20 cellular contexts compared by ENCODE assay signal in genomic region chr17:68542698-68543463, GRCh38. TPM values are rescaled to one million over a fixed set of nuclear protein-coding genes. Genes with fewer than 3 reads are reported as not detected.
DNase-seq lines count a peak whose midpoint lies in the region; ATAC-seq and TF ChIP-seq lines count a peak whose summit lies in the region.
"Had no signal": no experiment of that assay in that cellular context is flagged by ENCODE, and none has a peak within 500 bp of the region (broad histone marks: within the 10 kb centered on the region; RNA-seq: fewer than 3 reads in every experiment).

No MANE protein-coding gene starts in this region.

- BruUV-seq in Calu3 (replicated peaks; lab: Mats Ljungman, UMichigan), result no TSS peak

- H4K20me1 ChIP-seq in hepatocyte (ENCODE audit: insufficient read depth, poor library complexity, severe bottlenecking), result no peaks in the 10 kb centered on the region

- H3K4me1 ChIP-seq in RWPE2 (ENCODE audit: insufficient read depth, poor library complexity, severe bottlenecking) (peaks cover 4% of the 10 kb centered on the region), hepatocyte (ENCODE audit: insufficient read depth) (peaks cover 4% of the 10 kb centered on the region), stomach (peaks cover 0 to 32% (median 10%) of the 10 kb centered on the region in 4 donors)

- H3K4me3 ChIP-seq in RWPE2 (ENCODE audit: severe bottlenecking) (no peak overlapping the region), hepatocyte (no peak overlapping the region), stomach (no peak overlapping the region)
- H3K4me3 ChIP-seq: SK-N-MC had no signal

- peak overlapping the region; percentile 3 for H3K27ac Mint-ChIP-seq in Calu3 (ENCODE audit: unreplicated experiment)

- H3K9me2 ChIP-seq in hepatocyte (replicated peaks; ENCODE audit: insufficient read depth), result no peaks in the 10 kb centered on the region

- H3K9me3 Mint-ChIP-seq in Calu3 (ENCODE audit: low read depth, unreplicated experiment), result no peaks in the 10 kb centered on the region

- no peaks in the 10 kb centered on the region for H3K27me3 ChIP-seq in RWPE2 (ENCODE audit: insufficient read depth, poor library complexity, severe bottlenecking)
- no peaks in the 10 kb centered on the region for H3K27me3 ChIP-seq in hepatocyte
- H3K27me3 ChIP-seq in stomach, result no peaks in the 10 kb centered on the region

- no peak for TF ChIP-seq POLR2A in stomach (IDR thresholded peaks at IDR 0.05)

- H3K9me3 ChIP-seq in RWPE2 (ENCODE audit: severe bottlenecking), result no peaks in the 10 kb centered on the region
- no peaks in the 10 kb centered on the region for H3K9me3 ChIP-seq in hepatocyte (ENCODE audit: low read depth)
- H3K9me3 ChIP-seq in stomach, result no peaks in the 10 kb centered on the region

- H3K27ac ChIP-seq in RWPE2 (ENCODE audit: poor library complexity, severe bottlenecking) (peak overlapping the region; percentile 38), hepatocyte (peak overlapping the region; percentile 40), stomach (peak overlapping the region; percentile 58 to 79 (median 74))
- H3K27ac ChIP-seq: SK-N-MC had no signal

- no peaks in the 10 kb centered on the region for H3K27me3 Mint-ChIP-seq in Calu3 (ENCODE audit: unreplicated experiment)

- TF ChIP-seq EP300 in stomach (IDR thresholded peaks at IDR 0.05), result no peak

- no peaks in the 10 kb centered on the region for H3K79me2 ChIP-seq in hepatocyte

- peaks cover 22% of the 10 kb centered on the region for H3K36me3 Mint-ChIP-seq in Calu3 (ENCODE audit: insufficient read depth, unreplicated experiment)

- CTCF ChIA-PET in Calu3 (lab: Charles Lee), result no interaction called here

- TF ChIP-seq CTCF in Calu3 (IDR thresholded peaks at IDR 0.05; ENCODE audit: unreplicated experiment) (no peak), RWPE2 (IDR thresholded peaks at IDR 0.05; ENCODE audit: poor library complexity, severe bottlenecking) (no peak), hepatocyte (IDR thresholded peaks at IDR 0.05; ENCODE audit: poor library complexity) (no peak), stomach (IDR thresholded peaks at IDR 0.05) (no peak)

- intact Hi-C loops in Calu3 (cut with micrococcal nuclease; ENCODE audit: unreplicated experiment) (no loop called here), stomach (cut with DNase I; ENCODE audit: low total_unique reads) (no loop called here)

- WGBS in hepatocyte (ENCODE audit: low lambda C conversion rate, missing lambda C conversion rate), result 93% methylated on average over 13 of the region's 13 CpGs
- 60 to 78% (median 74%) methylated on average over 13 of the region's 13 CpGs for WGBS in stomach, 5 donors

- H2AFZ ChIP-seq in hepatocyte, result no peak overlapping the region

- ATAC-seq in RWPE2 (ENCODE audit: low read depth), result peak; percentile 75
- ATAC-seq in HG03378 (IDR thresholded peaks at IDR 0.05; ENCODE audit: unreplicated experiment), result no peak

- no peaks in the 10 kb centered on the region for H3K4me1 Mint-ChIP-seq in Calu3 (ENCODE audit: low read depth, unreplicated experiment)

- H3K4me2 ChIP-seq in hepatocyte, result no peak overlapping the region

- DNase-seq in Calu3 (no peak), RWPE2 (ENCODE audit: low spot score) (no peak), hepatocyte (ENCODE audit: low spot score) (no peak), stomach (no peak), NCI-H2029 (lab: John Stamatoyannopoulos, UW) (no peak), NCI-H1092 treated with DMSO at 0.1 percent for 48 hours (lab: John Stamatoyannopoulos, UW) (no peak)
- DNase-seq: ACHN, AML-193, H7, IMR-90, Karpas-422, MM.1S, NCI-H1105 treated with DMSO at 0.1 percent for 48 hours, NCI-H187, NCI-H446, NCI-H69, OCI-M1 had no signal

- H3K4me3 Mint-ChIP-seq in Calu3 (ENCODE audit: low read depth, unreplicated experiment), result no peak overlapping the region
- H3K4me3 Mint-ChIP-seq: CD14-positive monocyte had no signal

- H3K36me3 ChIP-seq in RWPE2 (ENCODE audit: low read depth), result peaks cover 7% of the 10 kb centered on the region
- H3K36me3 ChIP-seq in hepatocyte (replicated peaks; ENCODE audit: insufficient read depth, low read depth), result no peaks in the 10 kb centered on the region
- H3K36me3 ChIP-seq in stomach, result peaks cover 19 to 49% (median 40%) of the 10 kb centered on the region in 4 donors

RNA-seq across cellular contexts. Expression of gene PRKAR1A, which starts 30.7 kb away (rescaled TPM):
- 239 and 248 TPM in 2 replicates for total RNA-seq in Calu3 (2022)
- 253 and 270 TPM in 2 replicates for total RNA-seq in hepatocyte
- 182 TPM in 2 replicates for polyA plus RNA-seq in hepatocyte
- total RNA-seq in stomach, result 100 to 1,000 TPM in 3 of 5 donors, 10 to 100 TPM in 2; 22.6 to 323 (median 154) TPM
- 10 to 100 TPM; 38.9 to 89.5 (median 71.2) TPM for polyA plus RNA-seq in stomach

RNA-seq across cellular contexts. Expression of gene FAM20A, which starts 58.3 kb away (rescaled TPM):
- total RNA-seq in Calu3 (2022), result 0.59 and 1.3 TPM in 2 replicates
- 19.9 and 21.5 TPM in 2 replicates for total RNA-seq in hepatocyte
- 39.7 and 41.1 TPM in 2 replicates for polyA plus RNA-seq in hepatocyte
- 10 to 100 TPM in 4 of 5 donors, not detected in 1; 13.8 to 81.3 (median 43.1) TPM for total RNA-seq in stomach
- 10 to 100 TPM; 11.4 to 17.0 (median 13.1) TPM for polyA plus RNA-seq in stomach
- total RNA-seq: IMR-90 had no signal
- polyA plus RNA-seq: IMR-90 had no signal
